7 cellular contexts compared by ENCODE assay signal in the genomic region with DNA sequence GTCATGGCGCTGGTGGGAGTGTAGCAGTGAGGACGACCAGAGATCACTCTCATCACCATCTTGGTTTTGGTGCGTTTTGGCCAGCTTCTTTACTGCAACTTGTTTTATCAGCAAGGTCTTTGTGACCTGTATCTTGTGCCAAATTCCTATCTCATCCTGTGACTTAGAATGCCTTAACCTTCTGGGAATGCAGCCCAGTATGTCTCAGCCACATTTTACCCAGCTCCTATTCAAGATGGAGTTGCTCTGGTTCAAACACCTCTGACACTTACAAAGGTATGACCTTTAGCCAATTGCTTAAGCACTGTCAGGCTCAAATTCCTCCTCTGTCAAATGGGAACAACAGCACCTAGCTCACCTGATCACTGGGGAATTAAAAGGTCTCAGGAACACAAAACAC.
DNase-seq lines count a peak whose midpoint lies in the region; ATAC-seq lines count a peak whose summit lies in the region.
"Not testable (repeated sequence)": the region's sequence is repeated elsewhere in the genome, so short reads cannot be mapped to it uniquely, and the experiment has no call there.

No MANE protein-coding gene starts in this region.

- intact Hi-C loops in sciatic nerve (cut with DNase I), result not testable (repeated sequence)

- peak; percentile 84 for DNase-seq in A172 (ENCODE audit: low spot score)
- DNase-seq in ELR (ENCODE audit: low read depth), result peak; percentile 8
- DNase-seq in HT1080 (ENCODE audit: low read depth), result peak; percentile 32
- DNase-seq in RPMI7951 (ENCODE audit: low read depth), result peak; percentile 38
- peak; percentile 25 for DNase-seq in astrocyte of the hippocampus (ENCODE audit: low read depth, low spot score)
- DNase-seq in glomerular visceral epithelial cell (ENCODE audit: extremely low spot score), result peak; percentile 16
- peak; percentile 6 for DNase-seq in sciatic nerve (ENCODE audit: low spot score)

- ATAC-seq in sciatic nerve, result not testable (repeated sequence)

Comparison
In these comparisons a context has a peak if more than half of its experiments do, and no peak if none do; other contexts are left out.
1. DNase-seq: peak in every context shown above with its lines; median percentile 84 in A172; 38 in RPMI7951; 32 in HT1080; 25 in astrocyte of the hippocampus; 16 in glomerular visceral epithelial cell; 8 in ELR; 6 in sciatic nerve.